11 cellular contexts compared by ENCODE assay signal in the genomic region with DNA sequence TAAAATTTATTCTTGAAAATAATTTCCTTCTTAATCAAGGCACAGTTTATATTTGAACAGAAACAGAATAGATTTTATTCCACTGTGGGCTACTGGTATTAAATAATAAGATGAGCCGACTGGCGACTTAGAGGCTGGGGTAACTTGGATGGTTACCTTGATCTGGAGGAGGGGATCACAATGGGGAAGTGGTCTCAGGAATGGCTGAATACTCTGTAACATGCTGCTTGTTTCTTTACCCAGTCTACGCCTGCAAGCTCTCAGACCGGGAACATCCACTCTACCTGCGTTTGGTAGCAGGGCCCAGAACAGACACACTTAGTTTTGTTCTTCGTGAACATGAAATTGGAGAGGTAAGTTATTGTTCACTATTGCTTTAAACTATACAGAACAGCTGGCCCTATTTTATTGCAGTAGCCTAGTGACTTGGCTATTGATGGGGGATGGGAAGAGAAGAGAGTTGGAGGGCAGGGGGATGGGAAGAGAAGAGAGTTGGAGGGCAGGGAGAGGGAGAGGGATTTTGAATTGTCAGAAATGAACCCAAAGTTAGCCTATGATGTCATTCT.
DNase-seq lines count a peak whose midpoint lies in the region; ATAC-seq and TF ChIP-seq lines count a peak whose summit lies in the region.
"Had no signal": no experiment of that assay in that cellular context is flagged by ENCODE, and none has a peak within 500 bp of the region (broad histone marks: within the 10 kb centered on the region; RNA-seq: fewer than 3 reads in every experiment).

No MANE protein-coding gene starts in this region.

- TF ChIP-seq CTCF in suprapubic skin (IDR thresholded peaks at IDR 0.05), result no peak

- H3K36me3 ChIP-seq in CD4-positive, CD25-positive, alpha-beta regulatory T cell (ENCODE audit: control insufficient read depth, insufficient read depth, low read length), result peaks cover 76% of the 10 kb centered on the region
- H3K36me3 ChIP-seq in HUES48 (ENCODE audit: control insufficient read depth, insufficient read depth, low read length), result peaks cover 27% of the 10 kb centered on the region
- H3K36me3 ChIP-seq in muscle layer of colon (ENCODE audit: insufficient read depth, low read length), result peaks cover 31% of the 10 kb centered on the region
- H3K36me3 ChIP-seq in suprapubic skin, result peaks cover 22% of the 10 kb centered on the region

- peaks cover 0 to 3% (median 0%) of the 10 kb centered on the region in 7 donors for H3K9me3 Mint-ChIP-seq in CD4-positive, CD25-positive, alpha-beta regulatory T cell
- H3K9me3 Mint-ChIP-seq in activated naive CD4-positive, alpha-beta T cell treated with anti-CD3 and anti-CD28 coated beads, Interleukin-2, amount 50 U/mL, for 72 hours, result no peaks in the 10 kb centered on the region
- H3K9me3 Mint-ChIP-seq: activated B cell treated with CpG ODN at 0.5 μM for 24 hours had no signal

- TF ChIP-seq POLR2A in suprapubic skin (IDR thresholded peaks at IDR 0.05), result no peak

- peak overlapping the region; percentile 26 to 86 (median 62) for H3K4me3 Mint-ChIP-seq in CD4-positive, CD25-positive, alpha-beta regulatory T cell
- H3K4me3 Mint-ChIP-seq: activated B cell treated with CpG ODN at 0.5 μM for 24 hours had no signal

- 97% methylated on average over 6 of the region's 6 CpGs for WGBS in suprapubic skin
- 91% methylated on average over 6 of the region's 6 CpGs for WGBS in right cardiac atrium

- H3K27me3 ChIP-seq in CD4-positive, CD25-positive, alpha-beta regulatory T cell (ENCODE audit: control insufficient read depth, insufficient read depth, low read length), result no peaks in the 10 kb centered on the region
- H3K27me3 ChIP-seq in HUES48 (ENCODE audit: control insufficient read depth, insufficient read depth, low read length) (no peaks in the 10 kb centered on the region), muscle layer of colon (ENCODE audit: control insufficient read depth in 1 of 2, insufficient read depth in 2 of 2, low read length in 2 of 2) (no peaks in the 10 kb centered on the region), suprapubic skin (no peaks in the 10 kb centered on the region), right cardiac atrium (ENCODE audit: control insufficient read depth, insufficient read depth) (no peaks in the 10 kb centered on the region)

- no peak for DNase-seq in CD4-positive, CD25-positive, alpha-beta regulatory T cell
- no peak for DNase-seq in activated naive CD4-positive, alpha-beta T cell treated with anti-CD3 and anti-CD28 coated beads, Interleukin-2, amount 50 U/mL, for 72 hours (ENCODE audit: low spot score in 2 of 2)
- DNase-seq in suprapubic skin (ENCODE audit: low spot score in 2 of 2), result no peak
- no peak for DNase-seq in NCI-H1694 (lab: John Stamatoyannopoulos, UW)
- DNase-seq in right cardiac atrium, result no peak
- no peak for DNase-seq in SW480 (ENCODE audit: low spot score)
- DNase-seq: activated B cell treated with CpG ODN at 0.5 μM for 24 hours, Calu3, RPMI8226 had no signal

- peak overlapping the region; percentile 73 to 94 (median 88) for H3K27ac Mint-ChIP-seq in CD4-positive, CD25-positive, alpha-beta regulatory T cell
- peak overlapping the region; percentile 44 to 57 for H3K27ac Mint-ChIP-seq in activated naive CD4-positive, alpha-beta T cell treated with anti-CD3 and anti-CD28 coated beads, Interleukin-2, amount 50 U/mL, for 72 hours
- H3K27ac Mint-ChIP-seq: activated B cell treated with CpG ODN at 0.5 μM for 24 hours had no signal

- H3K27me3 Mint-ChIP-seq in CD4-positive, CD25-positive, alpha-beta regulatory T cell, result no peaks in the 10 kb centered on the region
- H3K27me3 Mint-ChIP-seq: activated B cell treated with CpG ODN at 0.5 μM for 24 hours had no signal

- no peak for TF ChIP-seq EP300 in suprapubic skin (IDR thresholded peaks at IDR 0.05)

- no peak overlapping the region for H3K4me3 ChIP-seq in CD4-positive, CD25-positive, alpha-beta regulatory T cell (ENCODE audit: low read depth, low read length)
- H3K4me3 ChIP-seq in HUES48 (ENCODE audit: low read depth, low read length) (peak overlapping the region; percentile 43), muscle layer of colon (ENCODE audit: low read depth in 1 of 2, low read length in 2 of 2) (no peak overlapping the region), suprapubic skin (no peak overlapping the region), right cardiac atrium (ENCODE audit: low read length) (no peak overlapping the region)

- H3K9ac ChIP-seq in HUES48 (ENCODE audit: low read depth, low read length), result peak overlapping the region; percentile 7; the same call in 1 of the 2 replicates
- H3K9ac ChIP-seq in muscle layer of colon (ENCODE audit: low read length), result no peak overlapping the region

- H3K27ac ChIP-seq in CD4-positive, CD25-positive, alpha-beta regulatory T cell (ENCODE audit: insufficient read depth, low read length, poor library complexity, severe bottlenecking), result peak overlapping the region; percentile 34
- H3K27ac ChIP-seq in HUES48 (ENCODE audit: low read depth, low read length) (peak overlapping the region; percentile 89), muscle layer of colon (ENCODE audit: low read depth, low read length) (peak overlapping the region; percentile 32), suprapubic skin (no peak overlapping the region), right cardiac atrium (ENCODE audit: low read length) (no peak overlapping the region)

- peaks cover 49% of the 10 kb centered on the region for H3K36me3 Mint-ChIP-seq in CD4-positive, CD25-positive, alpha-beta regulatory T cell
- H3K36me3 Mint-ChIP-seq in activated naive CD4-positive, alpha-beta T cell treated with anti-CD3 and anti-CD28 coated beads, Interleukin-2, amount 50 U/mL, for 72 hours, result peaks cover 14 to 20% of the 10 kb centered on the region in 2 donors

- H3K9me3 ChIP-seq in CD4-positive, CD25-positive, alpha-beta regulatory T cell (ENCODE audit: control insufficient read depth in 2 of 2, low read length in 2 of 2), result no peaks in the 10 kb centered on the region
- H3K9me3 ChIP-seq in HUES48 (ENCODE audit: control insufficient read depth, insufficient read depth, low read length), result no peaks in the 10 kb centered on the region
- no peaks in the 10 kb centered on the region for H3K9me3 ChIP-seq in muscle layer of colon (ENCODE audit: low read length)
- H3K9me3 ChIP-seq in suprapubic skin, result no peaks in the 10 kb centered on the region
- H3K9me3 ChIP-seq in right cardiac atrium (ENCODE audit: control insufficient read depth, low read length), result no peaks in the 10 kb centered on the region

- H3K4me1 ChIP-seq in CD4-positive, CD25-positive, alpha-beta regulatory T cell (ENCODE audit: control insufficient read depth, insufficient read depth, low read length, poor library complexity, severe bottlenecking), result peaks cover 89% of the 10 kb centered on the region
- H3K4me1 ChIP-seq in HUES48 (ENCODE audit: control insufficient read depth, insufficient read depth, low read length) (peaks cover 47% of the 10 kb centered on the region), muscle layer of colon (ENCODE audit: insufficient read depth, low read length) (peaks cover 67% of the 10 kb centered on the region), suprapubic skin (peaks cover 10% of the 10 kb centered on the region), right cardiac atrium (ENCODE audit: control insufficient read depth, insufficient read depth, low read length) (peaks cover 9% of the 10 kb centered on the region)

- intact Hi-C loops in right cardiac atrium (cut with DNase I), result no loop called here

- ATAC-seq in CD4-positive, CD25-positive, alpha-beta regulatory T cell (ENCODE audit: low read depth in 2 of 2), result no peak
- no peak for ATAC-seq in activated naive CD4-positive, alpha-beta T cell treated with anti-CD3 and anti-CD28 coated beads, Interleukin-2, amount 50 U/mL, for 72 hours
- no peak for ATAC-seq in right cardiac atrium

- peaks cover 23 to 88% (median 62%) of the 10 kb centered on the region in 4 donors for H3K4me1 Mint-ChIP-seq in CD4-positive, CD25-positive, alpha-beta regulatory T cell

Comparison
In these comparisons a context has a peak if more than half of its experiments do, and no peak if none do; other contexts are left out.
1. H3K27ac ChIP-seq: peak in CD4-positive, CD25-positive, alpha-beta regulatory T cell (single experiment), HUES48 (single experiment) and muscle layer of colon (single experiment); none in suprapubic skin (single experiment) and right cardiac atrium (single experiment).